ENCODE assay signal across 1 cellular context in genomic region chr4:6461301-6462165, GRCh38.
TF ChIP-seq lines count a peak whose summit lies in the region.

No MANE protein-coding gene starts in this region.

TF ChIP-seq in GM23338, 12 proteins besides CTCF, POLR2A, EP300 and RAD21 (continued from another document):
- no peak for TF ChIP-seq ZNF462 (CRISPR knock-in tag; IDR thresholded peaks at IDR 0.05)
- no peak for TF ChIP-seq NANOG (IDR thresholded peaks at IDR 0.05; ENCODE audit: borderline replicate concordance)
- TF ChIP-seq ZNF114 (CRISPR knock-in tag; IDR thresholded peaks at IDR 0.05), result no peak
- TF ChIP-seq JUNB (IDR thresholded peaks at IDR 0.05; ENCODE audit: unreplicated experiment), result no peak
- no peak for TF ChIP-seq ETS1 (IDR thresholded peaks at IDR 0.05)
- no peak for TF ChIP-seq REST (IDR thresholded peaks at IDR 0.05; ENCODE audit: unreplicated experiment)
- TF ChIP-seq STAT1 (IDR thresholded peaks at IDR 0.05; ENCODE audit: unreplicated experiment), result no peak
